Comparison of ENCODE assay signal across 8 cellular contexts in the genomic region with DNA sequence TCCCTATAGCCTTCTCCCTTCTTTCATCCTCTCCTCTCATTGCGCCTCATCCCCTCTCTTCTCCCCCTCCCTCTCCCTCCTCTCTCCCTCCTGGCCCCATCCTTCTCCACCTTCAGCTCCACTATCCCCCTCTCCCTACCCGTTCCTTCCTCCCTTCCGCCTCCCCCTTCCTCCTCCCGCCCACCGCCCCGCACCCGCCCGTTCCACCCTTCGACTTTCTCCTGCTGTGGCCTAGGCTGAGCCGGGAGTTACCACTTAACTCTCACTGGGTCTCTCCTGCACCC. TPM values are rescaled to one million over a fixed set of nuclear protein-coding genes. Genes with fewer than 3 reads are reported as not detected.
A peak's percentile ranks its signal among the peaks of the same experiment; 100 is the strongest.
DNase-seq lines count a peak whose midpoint lies in the region; ATAC-seq and TF ChIP-seq lines count a peak whose summit lies in the region.
"Had no signal": no experiment of that assay in that cellular context is flagged by ENCODE, and none has a peak within 500 bp of the region (broad histone marks: within the 10 kb centered on the region; RNA-seq: fewer than 3 reads in every experiment).

No MANE protein-coding gene starts in this region.

- peak overlapping the region; percentile 98 for H2AFZ ChIP-seq in GM23338

- TF ChIP-seq CTCF in GM23338 (conservative IDR thresholded peaks at IDR 0.05; ENCODE audit: low read depth in 2 of 2), result no peak

- H3K4me3 ChIP-seq in GM23338, result peak overlapping the region; percentile 85

- H3F3A ChIP-seq in GM23338 (replicated peaks; ENCODE audit: low read depth), result peaks cover 7% of the 10 kb centered on the region

- no peaks in the 10 kb centered on the region for H3K36me3 ChIP-seq in GM23338 (ENCODE audit: insufficient read depth)

- DNase-seq in GM23338 (ENCODE audit: low spot score) (peak; percentile 67), iPS-NIHi11 (ENCODE audit: low spot score) (peak; percentile 54), CD1c-positive myeloid dendritic cell (ENCODE audit: extremely low spot score) (no peak), NCI-H2227 (lab: John Stamatoyannopoulos, UW; ENCODE audit: unreplicated experiment) (no peak)
- no peak for DNase-seq in activated CD4-positive, alpha-beta memory T cell treated with anti-CD3 and anti-CD28 coated beads, Interleukin-2, amount 10 ng/mL, durations not matched to agents 7 days and 5 days
- no peak for DNase-seq in stimulated activated effector memory CD8-positive, alpha-beta T cell treated with anti-CD3 and anti-CD28 coated beads, Interleukin-12 subunit alpha, Interleukin-12 subunit beta, amount 100 ng/mL, for 72 hours (ENCODE audit: low spot score in 2 of 2)
- DNase-seq in NK-92 treated with Interleukin-12 subunit alpha and Interleukin-12 subunit beta, amount 100 ng/mL, for 24 hours (lab: John Stamatoyannopoulos, UW), result no peak
- DNase-seq: NCI-H2171 had no signal

- H3K4me3 Mint-ChIP-seq in GM23338, result peak overlapping the region; percentile 84
- peak overlapping the region; percentile 36 for H3K4me3 Mint-ChIP-seq in activated CD4-positive, alpha-beta memory T cell treated with anti-CD3 and anti-CD28 coated beads, Interleukin-2, amount 10 ng/mL, durations not matched to agents 7 days and 5 days
- peak overlapping the region; percentile 70 for H3K4me3 Mint-ChIP-seq in stimulated activated effector memory CD8-positive, alpha-beta T cell treated with anti-CD3 and anti-CD28 coated beads, Interleukin-12 subunit alpha, Interleukin-12 subunit beta, amount 100 ng/mL, for 72 hours

- no peaks in the 10 kb centered on the region; the same call in 1 of the 3 replicates for H3K9me3 Mint-ChIP-seq in GM23338
- no peaks in the 10 kb centered on the region for H3K9me3 Mint-ChIP-seq in activated CD4-positive, alpha-beta memory T cell treated with anti-CD3 and anti-CD28 coated beads, Interleukin-2, amount 10 ng/mL, durations not matched to agents 7 days and 5 days
- H3K9me3 Mint-ChIP-seq in stimulated activated effector memory CD8-positive, alpha-beta T cell treated with anti-CD3 and anti-CD28 coated beads, Interleukin-12 subunit alpha, Interleukin-12 subunit beta, amount 100 ng/mL, for 72 hours, result no peaks in the 10 kb centered on the region

- CTCF ChIA-PET in activated CD4-positive, alpha-beta memory T cell treated with anti-CD3 and anti-CD28 coated beads, Interleukin-2, amount 10 ng/mL, durations not matched to agents 7 days and 5 days (lab: Charles Lee), result interaction anchor here (0.5 to 1.0 kb wide), 2 partner anchors 9 to 20 kb away, joined by 4 to 5 read pairs; no protein-coding TSS in a partner anchor

- peaks cover 35% of the 10 kb centered on the region for H3K27me3 ChIP-seq in GM23338 (ENCODE audit: insufficient read depth)

- POLR2A ChIA-PET in activated CD4-positive, alpha-beta memory T cell treated with anti-CD3 and anti-CD28 coated beads, Interleukin-2, amount 10 ng/mL, durations not matched to agents 7 days and 5 days (lab: Charles Lee), result interaction anchor here (1.3 to 1.4 kb wide), 2 partner anchors 307 to 311 kb away, joined by 3 to 5 read pairs; a partner anchor contains a TSS

- no peaks in the 10 kb centered on the region for H3K79me2 ChIP-seq in GM23338 (replicated peaks; ENCODE audit: insufficient read depth)

- no peaks in the 10 kb centered on the region for H3K9me2 ChIP-seq in GM23338 (ENCODE audit: insufficient read depth)

- peaks cover 29% of the 10 kb centered on the region for H3K36me3 Mint-ChIP-seq in GM23338 (ENCODE audit: low read depth)
- H3K36me3 Mint-ChIP-seq in activated CD4-positive, alpha-beta memory T cell treated with anti-CD3 and anti-CD28 coated beads, Interleukin-2, amount 10 ng/mL, durations not matched to agents 7 days and 5 days (ENCODE audit: low read depth), result no peaks in the 10 kb centered on the region
- no peaks in the 10 kb centered on the region for H3K36me3 Mint-ChIP-seq in stimulated activated effector memory CD8-positive, alpha-beta T cell treated with anti-CD3 and anti-CD28 coated beads, Interleukin-12 subunit alpha, Interleukin-12 subunit beta, amount 100 ng/mL, for 72 hours

- H4K20me1 ChIP-seq in GM23338 (replicated peaks; ENCODE audit: insufficient read depth), result no peaks in the 10 kb centered on the region

- H3K27me3 Mint-ChIP-seq in GM23338 (ENCODE audit: insufficient read depth, low read depth, poor library complexity), result peaks cover 24% of the 10 kb centered on the region
- peaks cover 65% of the 10 kb centered on the region for H3K27me3 Mint-ChIP-seq in activated CD4-positive, alpha-beta memory T cell treated with anti-CD3 and anti-CD28 coated beads, Interleukin-2, amount 10 ng/mL, durations not matched to agents 7 days and 5 days

- peaks cover 24% of the 10 kb centered on the region for H3K4me1 Mint-ChIP-seq in GM23338
- peaks cover 22% of the 10 kb centered on the region for H3K4me1 Mint-ChIP-seq in activated CD4-positive, alpha-beta memory T cell treated with anti-CD3 and anti-CD28 coated beads, Interleukin-2, amount 10 ng/mL, durations not matched to agents 7 days and 5 days
- peaks cover 28% of the 10 kb centered on the region for H3K4me1 Mint-ChIP-seq in stimulated activated effector memory CD8-positive, alpha-beta T cell treated with anti-CD3 and anti-CD28 coated beads, Interleukin-12 subunit alpha, Interleukin-12 subunit beta, amount 100 ng/mL, for 72 hours

- ATAC-seq in GM23338, result peak; percentile 23
- no peak for ATAC-seq in stimulated activated effector memory CD8-positive, alpha-beta T cell treated with anti-CD3 and anti-CD28 coated beads, Interleukin-12 subunit alpha, Interleukin-12 subunit beta, amount 100 ng/mL, for 72 hours

- no peak overlapping the region for H3K27ac Mint-ChIP-seq in GM23338
- H3K27ac Mint-ChIP-seq in activated CD4-positive, alpha-beta memory T cell treated with anti-CD3 and anti-CD28 coated beads, Interleukin-2, amount 10 ng/mL, durations not matched to agents 7 days and 5 days, result no peak overlapping the region
- no peak overlapping the region for H3K27ac Mint-ChIP-seq in stimulated activated effector memory CD8-positive, alpha-beta T cell treated with anti-CD3 and anti-CD28 coated beads, Interleukin-12 subunit alpha, Interleukin-12 subunit beta, amount 100 ng/mL, for 72 hours

- peaks cover 6% of the 10 kb centered on the region for H3K4me1 ChIP-seq in GM23338 (ENCODE audit: insufficient read depth)

- no peak overlapping the region for H3K27ac ChIP-seq in GM23338 (ENCODE audit: low read depth)

- H3K4me2 ChIP-seq in GM23338, result peak overlapping the region; percentile 99

TF ChIP-seq in GM23338, 12 proteins besides CTCF, POLR2A, EP300 and RAD21:
- TF ChIP-seq, protein P1, sequence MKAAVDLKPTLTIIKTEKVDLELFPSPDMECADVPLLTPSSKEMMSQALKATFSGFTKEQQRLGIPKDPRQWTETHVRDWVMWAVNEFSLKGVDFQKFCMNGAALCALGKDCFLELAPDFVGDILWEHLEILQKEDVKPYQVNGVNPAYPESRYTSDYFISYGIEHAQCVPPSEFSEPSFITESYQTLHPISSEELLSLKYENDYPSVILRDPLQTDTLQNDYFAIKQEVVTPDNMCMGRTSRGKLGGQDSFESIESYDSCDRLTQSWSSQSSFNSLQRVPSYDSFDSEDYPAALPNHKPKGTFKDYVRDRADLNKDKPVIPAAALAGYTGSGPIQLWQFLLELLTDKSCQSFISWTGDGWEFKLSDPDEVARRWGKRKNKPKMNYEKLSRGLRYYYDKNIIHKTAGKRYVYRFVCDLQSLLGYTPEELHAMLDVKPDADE (IDR thresholded peaks at IDR 0.05), result no peak
- no peak for TF ChIP-seq STAT1 (IDR thresholded peaks at IDR 0.05; ENCODE audit: unreplicated experiment)

RNA-seq across cellular contexts. Expression of a gene that starts 1.6 kb away (rescaled TPM):
- 8.5 and 9.0 TPM in 2 replicates for total RNA-seq in GM23338 (2014; rRNA removed; shearing (Covaris generic))
- polyA plus RNA-seq in GM23338 (2016; fragmentation: Nextera tagmentation; extraction: Ambion mirVana), result 3.3 and 3.7 TPM in 2 replicates
- not detected for total RNA-seq in activated CD4-positive, alpha-beta memory T cell treated with anti-CD3 and anti-CD28 coated beads, Interleukin-2, amount 10 ng/mL, durations not matched to agents 7 days and 5 days

RNA-seq across cellular contexts. Expression of a gene that starts 9.3 kb away (rescaled TPM):
- total RNA-seq in GM23338 (2014; rRNA removed; shearing (Covaris generic)), result 314 and 337 TPM in 2 replicates
- polyA plus RNA-seq in GM23338 (2016; fragmentation: Nextera tagmentation; extraction: Ambion mirVana), result 204 and 214 TPM in 2 replicates
- 100 to 1,000 TPM; 166 to 169 TPM for total RNA-seq in activated CD4-positive, alpha-beta memory T cell treated with anti-CD3 and anti-CD28 coated beads, Interleukin-2, amount 10 ng/mL, durations not matched to agents 7 days and 5 days

RNA-seq across cellular contexts. Expression of a gene that starts 21.6 kb away (rescaled TPM):
- 25.6 and 28.1 TPM in 2 replicates for total RNA-seq in GM23338 (2014; rRNA removed; shearing (Covaris generic))
- 43.7 and 48.5 TPM in 2 replicates for polyA plus RNA-seq in GM23338 (2016; fragmentation: Nextera tagmentation; extraction: Ambion mirVana)
- total RNA-seq in activated CD4-positive, alpha-beta memory T cell treated with anti-CD3 and anti-CD28 coated beads, Interleukin-2, amount 10 ng/mL, durations not matched to agents 7 days and 5 days, result 10 to 100 TPM; 35.0 to 35.6 TPM

RNA-seq across cellular contexts. Expression of a gene that starts 46.2 kb away (rescaled TPM):
- 68.9 and 73.4 TPM in 2 replicates for total RNA-seq in GM23338 (2014; rRNA removed; shearing (Covaris generic))
- polyA plus RNA-seq in GM23338 (2016; fragmentation: Nextera tagmentation; extraction: Ambion mirVana), result 86.6 and 97.8 TPM in 2 replicates
- 10 to 100 TPM; 84.7 to 87.1 TPM for total RNA-seq in activated CD4-positive, alpha-beta memory T cell treated with anti-CD3 and anti-CD28 coated beads, Interleukin-2, amount 10 ng/mL, durations not matched to agents 7 days and 5 days

RNA-seq across cellular contexts. Expression of a gene that starts 47.8 kb away (rescaled TPM):
- 51.3 and 51.5 TPM in 2 replicates for total RNA-seq in GM23338 (2014; rRNA removed; shearing (Covaris generic))
- polyA plus RNA-seq in GM23338 (2016; fragmentation: Nextera tagmentation; extraction: Ambion mirVana), result 21.5 and 22.7 TPM in 2 replicates
- total RNA-seq in activated CD4-positive, alpha-beta memory T cell treated with anti-CD3 and anti-CD28 coated beads, Interleukin-2, amount 10 ng/mL, durations not matched to agents 7 days and 5 days, result 10 to 100 TPM; 46.9 to 50.5 TPM

Comparison
In these comparisons a context has a peak if more than half of its experiments do, and no peak if none do; other contexts are left out.
1. DNase-seq: peak in GM23338 (single experiment) and iPS-NIHi11 (single experiment); none in activated CD4-positive, alpha-beta memory T cell treated with anti-CD3 and anti-CD28 coated beads, Interleukin-2, amount 10 ng/mL, durations not matched to agents 7 days and 5 days (single experiment), stimulated activated effector memory CD8-positive, alpha-beta T cell treated with anti-CD3 and anti-CD28 coated beads, Interleukin-12 subunit alpha, Interleukin-12 subunit beta, amount 100 ng/mL, for 72 hours (0 of 2), NK-92 treated with Interleukin-12 subunit alpha and Interleukin-12 subunit beta, amount 100 ng/mL, for 24 hours (single experiment), CD1c-positive myeloid dendritic cell (single experiment) and NCI-H2227 (single experiment).
2. Peak in every context shown above with its lines, with median percentiles within 50 percentile points of each other: H3K4me3 Mint-ChIP-seq.